In the genomic region with DNA sequence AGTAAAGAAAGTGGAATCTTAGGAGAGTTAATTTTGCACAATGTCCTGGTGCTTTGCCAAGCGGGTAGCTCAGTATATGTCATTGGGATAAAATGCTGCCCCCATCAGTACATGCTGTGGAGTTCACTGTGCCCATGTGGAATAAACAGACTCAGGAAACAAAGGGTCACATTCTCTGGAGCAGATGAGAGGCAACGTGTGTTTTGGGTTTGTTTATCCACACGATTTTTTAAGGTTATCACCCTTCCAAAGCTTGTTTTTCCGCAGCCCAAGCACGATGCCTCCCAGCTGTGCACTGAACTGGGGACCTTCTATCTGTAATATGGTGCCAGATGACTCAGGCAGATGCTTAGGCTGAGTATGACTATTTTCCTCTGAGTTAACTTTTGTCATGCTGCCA, we compare ENCODE assay signal across 20 cellular contexts. TPM values are rescaled to one million over a fixed set of nuclear protein-coding genes. Genes with fewer than 3 reads are reported as not detected.
DNase-seq lines count a peak whose midpoint lies in the region; ATAC-seq and TF ChIP-seq lines count a peak whose summit lies in the region.
"Had no signal": no experiment of that assay in that cellular context is flagged by ENCODE, and none has a peak within 500 bp of the region (broad histone marks: within the 10 kb centered on the region; RNA-seq: fewer than 3 reads in every experiment).

No MANE protein-coding gene starts in this region.

- H3K4me1 Mint-ChIP-seq in endothelial cell (ENCODE audit: unreplicated experiment) = no peaks in the 10 kb centered on the region
- H3K4me1 Mint-ChIP-seq: naive thymus-derived CD8-positive, alpha-beta T cell; stimulated activated memory B cell treated with anti-CD40 and anti-IgM and Interleukin-4, amounts not matched to agents 10 μg/mL and 1 μg/mL and 100 μg/mL, for 72 hours had no signal

- H3K36me3 ChIP-seq in tibial nerve = no peaks in the 10 kb centered on the region

- no peaks in the 10 kb centered on the region for H3K27me3 Mint-ChIP-seq in endothelial cell (ENCODE audit: unreplicated experiment)

- no peak overlapping the region for H3K27ac ChIP-seq in right cardiac atrium (ENCODE audit: low read length)
- H3K27ac ChIP-seq in tibial nerve = peak overlapping the region in 1 of 4 donors; percentile 25
- H3K27ac ChIP-seq: 22Rv1, SK-N-MC had no signal

- no peak for TF ChIP-seq POLR2A in tibial nerve (IDR thresholded peaks at IDR 0.05)

- intact Hi-C loops in right cardiac atrium (cut with DNase I) = no loop called here

- H3K4me1 ChIP-seq in right cardiac atrium (ENCODE audit: control insufficient read depth, insufficient read depth, low read length) (no peaks in the 10 kb centered on the region), tibial nerve (no peaks in the 10 kb centered on the region)

- TF ChIP-seq CTCF in tibial nerve (IDR thresholded peaks at IDR 0.05) (peak in 1 of 5 experiments; percentile 22), endothelial cell (IDR thresholded peaks at IDR 0.05; ENCODE audit: unreplicated experiment) (no peak)

- H3K36me3 Mint-ChIP-seq in endothelial cell (ENCODE audit: low read depth, unreplicated experiment) = no peaks in the 10 kb centered on the region
- H3K36me3 Mint-ChIP-seq: CD8-positive, alpha-beta T cell; naive thymus-derived CD8-positive, alpha-beta T cell; stimulated activated memory B cell treated with anti-CD40 and anti-IgM and Interleukin-4, amounts not matched to agents 10 μg/mL and 1 μg/mL and 100 μg/mL, for 72 hours had no signal

- no peaks in the 10 kb centered on the region for H3K9me3 Mint-ChIP-seq in endothelial cell (ENCODE audit: unreplicated experiment)
- H3K9me3 Mint-ChIP-seq: CD8-positive, alpha-beta T cell; stimulated activated memory B cell treated with anti-CD40 and anti-IgM and Interleukin-4, amounts not matched to agents 10 μg/mL and 1 μg/mL and 100 μg/mL, for 72 hours had no signal

- WGBS in right cardiac atrium = 31% methylated on average over 5 of the region's 5 CpGs
- 14 to 26% methylated on average over 5 of the region's 5 CpGs for WGBS in tibial nerve, 2 donors

- DNase-seq in DMS 273 (lab: John Stamatoyannopoulos, UW; ENCODE audit: unreplicated experiment) (peak; percentile 31), DMS 273 treated with DMSO at 0.1 percent for 48 hours (lab: John Stamatoyannopoulos, UW) (no peak), RPMI7951 (ENCODE audit: low read depth) (peak; percentile 19), right cardiac atrium (no peak), tibial nerve (ENCODE audit: low spot score in 2 of 2) (peak; percentile 60 to 78), T-helper 2 cell (no peak), DMS79 (lab: John Stamatoyannopoulos, UW) (no peak), endothelial cell (ENCODE audit: low spot score) (no peak)
- DNase-seq: activated CD8-positive, alpha-beta memory T cell treated with anti-CD3 and anti-CD28 coated beads for 24 hours; activated effector memory CD4-positive, alpha-beta T cell treated with anti-CD3 and anti-CD28 coated beads, Interleukin-2, amount 50 U/mL, for 16 hours; CD8-positive, alpha-beta T cell; GOT3; MV-4-11; naive thymus-derived CD8-positive, alpha-beta T cell; retina; stimulated activated CD4-positive, alpha-beta T cell treated with anti-CD3 and anti-CD28 coated beads, Interleukin-4, amount 100 ng/mL, for 24 hours had no signal

- H3K9me3 ChIP-seq in right cardiac atrium (ENCODE audit: control insufficient read depth, low read length) (no peaks in the 10 kb centered on the region), tibial nerve (no peaks in the 10 kb centered on the region)

- H3K27me3 ChIP-seq in right cardiac atrium (ENCODE audit: control insufficient read depth, insufficient read depth) (no peaks in the 10 kb centered on the region), tibial nerve (no peaks in the 10 kb centered on the region)

- H3K4me3 Mint-ChIP-seq in endothelial cell (ENCODE audit: unreplicated experiment) = no peak overlapping the region
- H3K4me3 Mint-ChIP-seq: CD8-positive, alpha-beta T cell; naive thymus-derived CD8-positive, alpha-beta T cell; stimulated activated memory B cell treated with anti-CD40 and anti-IgM and Interleukin-4, amounts not matched to agents 10 μg/mL and 1 μg/mL and 100 μg/mL, for 72 hours had no signal

- peak in 1 of 2 donors; percentile 76 for TF ChIP-seq EP300 in tibial nerve (IDR thresholded peaks at IDR 0.05)

- H3K27ac Mint-ChIP-seq in endothelial cell (ENCODE audit: unreplicated experiment) = no peak overlapping the region
- H3K27ac Mint-ChIP-seq: CD8-positive, alpha-beta T cell; stimulated activated memory B cell treated with anti-CD40 and anti-IgM and Interleukin-4, amounts not matched to agents 10 μg/mL and 1 μg/mL and 100 μg/mL, for 72 hours had no signal

- H3K4me3 ChIP-seq in right cardiac atrium (ENCODE audit: low read length) (no peak overlapping the region), tibial nerve (no peak overlapping the region)
- H3K4me3 ChIP-seq: SK-N-MC had no signal

- peak; percentile 41 to 87 for ATAC-seq in right cardiac atrium
- ATAC-seq: CD8-positive, alpha-beta T cell; naive thymus-derived CD8-positive, alpha-beta T cell; stimulated activated memory B cell treated with anti-CD40 and anti-IgM and Interleukin-4, amounts not matched to agents 10 μg/mL and 1 μg/mL and 100 μg/mL, for 72 hours had no signal

RNA-seq across cellular contexts. Expression of gene OR4D6, which starts 6.4 kb away (rescaled TPM):
- total RNA-seq in RPMI7951 (2014; rRNA removed; shearing (Covaris generic)) = not detected in 2 replicates
- not detected for total RNA-seq in right cardiac atrium
- not detected for polyA plus RNA-seq in right cardiac atrium
- not detected for total RNA-seq in tibial nerve
- not detected for total RNA-seq in endothelial cell (ENCODE audit: unreplicated experiment)
- total RNA-seq: CD8-positive, alpha-beta T cell; kidney epithelial cell; naive thymus-derived CD8-positive, alpha-beta T cell had no signal
- polyA plus RNA-seq: naive thymus-derived CD8-positive, alpha-beta T cell had no signal

RNA-seq across cellular contexts. Expression of gene OR4D10, which starts 9.9 kb away (rescaled TPM):
- total RNA-seq in RPMI7951 (2014; rRNA removed; shearing (Covaris generic)) = not detected in 2 replicates
- total RNA-seq in right cardiac atrium (not detected), tibial nerve (not detected), endothelial cell (ENCODE audit: unreplicated experiment) (not detected)
- not detected for polyA plus RNA-seq in right cardiac atrium
- total RNA-seq: CD8-positive, alpha-beta T cell; kidney epithelial cell; naive thymus-derived CD8-positive, alpha-beta T cell had no signal
- polyA plus RNA-seq: naive thymus-derived CD8-positive, alpha-beta T cell had no signal

RNA-seq across cellular contexts. Expression of gene OR5A1, which starts 26.9 kb away (rescaled TPM):
- total RNA-seq in RPMI7951 (2014; rRNA removed; shearing (Covaris generic)) = not detected in 2 replicates
- total RNA-seq in right cardiac atrium (not detected), tibial nerve (not detected), endothelial cell (ENCODE audit: unreplicated experiment) (not detected)
- polyA plus RNA-seq in right cardiac atrium = not detected
- total RNA-seq: CD8-positive, alpha-beta T cell; kidney epithelial cell; naive thymus-derived CD8-positive, alpha-beta T cell had no signal
- polyA plus RNA-seq: naive thymus-derived CD8-positive, alpha-beta T cell had no signal

RNA-seq across cellular contexts. Expression of gene OR5A2, which starts 37.0 kb away (rescaled TPM):
- not detected in 2 replicates for total RNA-seq in RPMI7951 (2014; rRNA removed; shearing (Covaris generic))
- total RNA-seq in right cardiac atrium (not detected), tibial nerve (not detected), endothelial cell (ENCODE audit: unreplicated experiment) (not detected)
- not detected for polyA plus RNA-seq in right cardiac atrium
- total RNA-seq: CD8-positive, alpha-beta T cell; kidney epithelial cell; naive thymus-derived CD8-positive, alpha-beta T cell had no signal
- polyA plus RNA-seq: naive thymus-derived CD8-positive, alpha-beta T cell had no signal

RNA-seq across cellular contexts. Expression of gene OR4D11, which starts 40.2 kb away (rescaled TPM):
- not detected in 2 replicates for total RNA-seq in RPMI7951 (2014; rRNA removed; shearing (Covaris generic))
- total RNA-seq in right cardiac atrium (not detected), tibial nerve (not detected), endothelial cell (ENCODE audit: unreplicated experiment) (not detected)
- polyA plus RNA-seq in right cardiac atrium = not detected
- total RNA-seq: CD8-positive, alpha-beta T cell; kidney epithelial cell; naive thymus-derived CD8-positive, alpha-beta T cell had no signal
- polyA plus RNA-seq: naive thymus-derived CD8-positive, alpha-beta T cell had no signal

Comparison
In these comparisons a context has a peak if more than half of its experiments do, and no peak if none do; other contexts are left out.
1. DNase-seq: peak in DMS 273 (single experiment), RPMI7951 (single experiment) and tibial nerve (2 of 2); none in DMS 273 treated with DMSO at 0.1 percent for 48 hours (single experiment), right cardiac atrium (0 of 3), T-helper 2 cell (0 of 5), DMS79 (single experiment) and endothelial cell (single experiment).